In genomic region chr2:105129722-105130232, GRCh38 we compare ENCODE assay signal across 12 cellular contexts.
DNase-seq lines count a peak whose midpoint lies in the region; ATAC-seq and TF ChIP-seq lines count a peak whose summit lies in the region.
"Had no signal": no experiment of that assay in that cellular context is flagged by ENCODE, and none has a peak within 500 bp of the region (broad histone marks: within the 10 kb centered on the region; RNA-seq: fewer than 3 reads in every experiment).

No MANE protein-coding gene starts in this region.

- H3K9me3 Mint-ChIP-seq in natural killer cell = no peaks in the 10 kb centered on the region

- H3K27ac ChIP-seq in WERI-Rb-1 = no peak overlapping the region
- H3K27ac ChIP-seq: ascending aorta had no signal

- TF ChIP-seq CTCF in natural killer cell (IDR thresholded peaks at IDR 0.05) (no peak), WERI-Rb-1 (IDR thresholded peaks at IDR 0.05; ENCODE audit: low read depth, low read length) (no peak)

- DNase-seq in natural killer cell (no peak), NCI-H510A (lab: John Stamatoyannopoulos, UW) (no peak), WERI-Rb-1 (no peak), HCEC 1CT (no peak)
- DNase-seq in stimulated activated CD4-positive, alpha-beta T cell treated with anti-CD3 and anti-CD28 coated beads, Interleukin-1b, Interleukin-23, amount 100 ng/mL, for 48 hours = no peak
- DNase-seq: NCI-H524 treated with DMSO at 0.1 percent for 48 hours had no signal

- peaks cover 4% of the 10 kb centered on the region for H3K9me3 ChIP-seq in WERI-Rb-1 (ENCODE audit: severe bottlenecking)
- H3K9me3 ChIP-seq: ascending aorta had no signal

- ATAC-seq in GM19025 (IDR thresholded peaks at IDR 0.05; ENCODE audit: low read depth, unreplicated experiment) (peak; percentile 78), HG02759 (IDR thresholded peaks at IDR 0.05; ENCODE audit: unreplicated experiment) (peak; percentile 95), HG03571 (IDR thresholded peaks at IDR 0.05; ENCODE audit: unreplicated experiment) (peak; percentile 91), natural killer cell (peak in 2 of 3 donors; percentile 13 to 67)
- ATAC-seq: activated CD4-positive, CD25-positive, alpha-beta regulatory T cell treated with anti-CD3 and anti-CD28 coated beads, Interleukin-2, amount 50 U/mL, for 24 hours had no signal

- H3K4me3 ChIP-seq in WERI-Rb-1 (ENCODE audit: low read depth, low read length) = no peak overlapping the region
- H3K4me3 ChIP-seq: ascending aorta, lung had no signal

- H3K27me3 ChIP-seq in WERI-Rb-1 (ENCODE audit: insufficient read depth, low read depth, severe bottlenecking) = peaks cover 20% of the 10 kb centered on the region
- H3K27me3 ChIP-seq: ascending aorta had no signal

- H3K36me3 Mint-ChIP-seq in natural killer cell = no peaks in the 10 kb centered on the region

- H3K4me3 Mint-ChIP-seq in natural killer cell = no peak overlapping the region

- peaks cover 6% of the 10 kb centered on the region in 2 donors for H3K4me1 Mint-ChIP-seq in natural killer cell

- intact Hi-C loops in natural killer cell (cut with micrococcal nuclease) = no loop called here

- H3K36me3 ChIP-seq in WERI-Rb-1 = no peaks in the 10 kb centered on the region
- H3K36me3 ChIP-seq: ascending aorta had no signal

- no peak overlapping the region for H3K27ac Mint-ChIP-seq in natural killer cell

- peaks cover 0 to 21% of the 10 kb centered on the region in 2 donors for H3K27me3 Mint-ChIP-seq in natural killer cell (ENCODE audit: low read depth in 2 of 2)

Comparison
In these comparisons a context has a peak if more than half of its experiments do, and no peak if none do; other contexts are left out.
1. ATAC-seq: peak in every context shown above with its lines; median percentile 95 in HG02759; 91 in HG03571; 78 in GM19025; 40 in natural killer cell.